ENCODE assay signal across 34 cellular contexts in the genomic region with DNA sequence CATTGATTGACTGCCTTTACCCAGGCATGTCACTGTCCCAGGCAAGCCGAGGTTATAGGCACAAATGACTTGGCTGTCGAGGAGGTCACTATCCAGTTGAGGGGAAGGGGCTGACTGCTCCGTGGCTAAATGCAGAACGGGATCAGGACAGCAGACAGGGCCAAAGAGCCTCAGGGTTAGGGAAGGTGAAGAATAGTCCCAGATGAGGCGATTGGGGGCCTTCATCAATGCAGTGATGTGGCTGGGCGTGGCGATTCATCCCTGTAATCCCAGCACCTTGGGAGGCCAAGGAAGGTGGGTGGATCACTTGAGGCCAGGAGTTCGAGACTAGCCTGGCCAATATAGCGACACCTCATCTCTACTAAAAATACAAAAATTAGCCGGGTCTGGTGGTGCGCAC. TPM values are rescaled to one million over a fixed set of nuclear protein-coding genes. Genes with fewer than 3 reads are reported as not detected.
"Had no signal": no experiment of that assay in that cellular context is flagged by ENCODE, and none has a peak within 500 bp of the region (broad histone marks: within the 10 kb centered on the region; RNA-seq: fewer than 3 reads in every experiment).

No MANE protein-coding gene starts in this region.

- H3K9me3 ChIP-seq: adrenal gland, body of pancreas, colonic mucosa, esophagus squamous epithelium, gastroesophageal sphincter had no signal

- ATAC-seq: activated CD4-positive, CD25-positive, alpha-beta regulatory T cell treated with anti-CD3 and anti-CD28 coated beads, Interleukin-2, amount 50 U/mL, for 24 hours; activated CD8-positive, alpha-beta T cell treated with anti-CD3 and anti-CD28 coated beads for 36 hours; activated naive CD8-positive, alpha-beta T cell treated with anti-CD3 and anti-CD28 coated beads, Interleukin-2, amount 50 U/mL, for 24 hours; activated T-cell treated with anti-CD3 and anti-CD28 coated beads, Interleukin-2, amount 50 U/mL, for 4 hours; activated T-helper 17 cell treated with anti-CD3 and anti-CD28 coated beads, Interleukin-2, amount 50 U/mL, for 72 hours; body of pancreas; gastroesophageal sphincter; T-helper 17 cell had no signal

- H3K27ac Mint-ChIP-seq: activated B cell treated with CpG ODN at 0.5 μM for 24 hours; activated CD8-positive, alpha-beta T cell treated with anti-CD3 and anti-CD28 coated beads for 36 hours; activated naive CD8-positive, alpha-beta T cell treated with anti-CD3 and anti-CD28 coated beads, Interleukin-2, amount 50 U/mL, for 24 hours; activated T-helper 17 cell treated with anti-CD3 and anti-CD28 coated beads, Interleukin-2, amount 50 U/mL, for 72 hours; T-helper 17 cell; T-helper 2 cell treated with Interferon-gamma antibody and Interleukin-4, amounts not matched to agents 5 μg/mL and 100 μg/mL, for 36 hours had no signal

- H3K9me3 Mint-ChIP-seq: activated B cell treated with CpG ODN at 0.5 μM for 24 hours; activated CD8-positive, alpha-beta T cell treated with anti-CD3 and anti-CD28 coated beads for 36 hours; activated naive CD8-positive, alpha-beta T cell treated with anti-CD3 and anti-CD28 coated beads for 36 hours; activated naive CD8-positive, alpha-beta T cell treated with anti-CD3 and anti-CD28 coated beads, Interleukin-2, amount 50 U/mL, for 24 hours; activated T-cell treated with anti-CD3 and anti-CD28 coated beads, Interleukin-2, amount 50 U/mL, for 4 hours; activated T-helper 17 cell treated with anti-CD3 and anti-CD28 coated beads, Interleukin-2, amount 50 U/mL, for 72 hours; T-helper 2 cell treated with Interferon-gamma antibody and Interleukin-4, amounts not matched to agents 5 μg/mL and 100 μg/mL, for 36 hours had no signal

- H3K4me3 ChIP-seq: adrenal gland, body of pancreas, colonic mucosa, esophagus squamous epithelium, gastroesophageal sphincter had no signal

- H3K27ac ChIP-seq: adrenal gland, body of pancreas, colonic mucosa, epithelial cell of prostate, esophagus squamous epithelium, gastroesophageal sphincter, WERI-Rb-1 had no signal

- H3K36me3 Mint-ChIP-seq: activated naive CD8-positive, alpha-beta T cell treated with anti-CD3 and anti-CD28 coated beads for 36 hours had no signal

- H3K4me1 ChIP-seq: adrenal gland, body of pancreas, colonic mucosa, esophagus squamous epithelium, gastroesophageal sphincter had no signal

- H3K36me3 ChIP-seq: adrenal gland, colonic mucosa, esophagus squamous epithelium, gastroesophageal sphincter, WERI-Rb-1 had no signal

- H3K27me3 Mint-ChIP-seq: activated B cell treated with CpG ODN at 0.5 μM for 24 hours had no signal

- H3K4me3 Mint-ChIP-seq: activated B cell treated with CpG ODN at 0.5 μM for 24 hours; activated CD8-positive, alpha-beta T cell treated with anti-CD3 and anti-CD28 coated beads for 36 hours; activated naive CD8-positive, alpha-beta T cell treated with anti-CD3 and anti-CD28 coated beads for 36 hours; activated naive CD8-positive, alpha-beta T cell treated with anti-CD3 and anti-CD28 coated beads, Interleukin-2, amount 50 U/mL, for 24 hours; activated T-cell treated with anti-CD3 and anti-CD28 coated beads, Interleukin-2, amount 50 U/mL, for 4 hours; activated T-helper 17 cell treated with anti-CD3 and anti-CD28 coated beads, Interleukin-2, amount 50 U/mL, for 72 hours; T-helper 17 cell; T-helper 2 cell treated with Interferon-gamma antibody and Interleukin-4, amounts not matched to agents 5 μg/mL and 100 μg/mL, for 36 hours had no signal

- H3K27me3 ChIP-seq: adrenal gland, body of pancreas, colonic mucosa, esophagus squamous epithelium, gastroesophageal sphincter had no signal

- DNase-seq: activated B cell treated with CpG ODN at 0.5 μM for 24 hours; activated CD4-positive, alpha-beta T cell treated with anti-CD3 and anti-CD28 coated beads for 48 hours; activated CD4-positive, alpha-beta T cell treated with anti-CD3 and anti-CD28 coated beads, Interleukin-2, amount 50 U/mL, for 1 hour; activated CD4-positive, alpha-beta T cell treated with anti-CD3 and anti-CD28 coated beads, Interleukin-2, amount 50 U/mL, for 48 hours; activated CD8-positive, alpha-beta memory T cell treated with anti-CD3 and anti-CD28 coated beads for 24 hours; activated CD8-positive, alpha-beta T cell treated with anti-CD3 and anti-CD28 coated beads for 36 hours; activated gamma-delta T cell; activated naive CD4-positive, alpha-beta T cell; activated naive CD4-positive, alpha-beta T cell treated with anti-CD3 and anti-CD28 coated beads, Interleukin-2, amount 50 U/mL, for 16 hours; activated naive CD8-positive, alpha-beta T cell treated with anti-CD3 and anti-CD28 coated beads for 36 hours; activated naive CD8-positive, alpha-beta T cell treated with anti-CD3 and anti-CD28 coated beads, Interleukin-2, amount 50 U/mL, for 24 hours; activated T-cell treated with anti-CD3 and anti-CD28 coated beads, Interleukin-2, amount 50 U/mL, for 4 hours; adrenal gland; amygdala; aorta; body of pancreas; caudate nucleus; colonic mucosa; effector CD8-positive, alpha-beta T cell; esophagus squamous epithelium; foreskin melanocyte; T-helper 1 cell; T-helper 17 cell; T1000; WERI-Rb-1 had no signal

RNA-seq across cellular contexts. Expression of a gene that starts 10.7 kb away (rescaled TPM):
- total RNA-seq: activated B cell treated with CpG ODN at 0.5 μM for 24 hours; activated T-helper 17 cell treated with anti-CD3 and anti-CD28 coated beads, Interleukin-2, amount 50 U/mL, for 72 hours; body of pancreas; dermis microvascular lymphatic vessel endothelial cell; endothelial cell of umbilical vein; glomerular endothelial cell had no signal
- polyA plus RNA-seq: endothelial cell of umbilical vein, fibroblast of lung had no signal
